In genomic region chr6:37794825-37795224, GRCh38 we compare ENCODE assay signal across 22 cellular contexts. TPM values are rescaled to one million over a fixed set of nuclear protein-coding genes. Genes with fewer than 3 reads are reported as not detected.
DNase-seq lines count a peak whose midpoint lies in the region; ATAC-seq and TF ChIP-seq lines count a peak whose summit lies in the region.
"Had no signal": no experiment of that assay in that cellular context is flagged by ENCODE, and none has a peak within 500 bp of the region (broad histone marks: within the 10 kb centered on the region; RNA-seq: fewer than 3 reads in every experiment).

No MANE protein-coding gene starts in this region.

- peaks cover 0 to 13% of the 10 kb centered on the region in 2 donors for H3K4me1 ChIP-seq in right atrium auricular region

- H3K27ac Mint-ChIP-seq in activated naive CD4-positive, alpha-beta T cell treated with anti-CD3 and anti-CD28 coated beads for 36 hours: no peak overlapping the region
- H3K27ac Mint-ChIP-seq: activated naive CD8-positive, alpha-beta T cell treated with anti-CD3 and anti-CD28 coated beads, Interleukin-2, amount 10 ng/mL, durations not matched to agents 7 days and 5 days; activated T-cell treated with anti-CD3 and anti-CD28 coated beads, Interleukin-2, amount 50 U/mL, for 72 hours; natural killer cell treated with Interleukin-12 subunit alpha and Interleukin-12 subunit beta and Interleukin-15 and Interleukin-18, amount 100 ng/mL, for 72 hours; stimulated activated memory B cell treated with anti-CD40 and anti-IgM and Interleukin-4, amounts not matched to agents 10 μg/mL and 1 μg/mL and 100 μg/mL, for 72 hours; T-cell had no signal

- TF ChIP-seq CTCF in right atrium auricular region (IDR thresholded peaks at IDR 0.05): no peak
- no peak for TF ChIP-seq CTCF in foreskin fibroblast (IDR thresholded peaks at IDR 0.05; ENCODE audit: low read depth, low read length)

- H3K27me3 ChIP-seq in right atrium auricular region: no peaks in the 10 kb centered on the region
- H3K27me3 ChIP-seq: transverse colon had no signal

- no peaks in the 10 kb centered on the region for H3K27me3 Mint-ChIP-seq in activated naive CD4-positive, alpha-beta T cell treated with anti-CD3 and anti-CD28 coated beads for 36 hours (ENCODE audit: low read depth)
- H3K27me3 Mint-ChIP-seq: central memory CD8-positive, alpha-beta T cell; stimulated activated memory B cell treated with anti-CD40 and anti-IgM and Interleukin-4, amounts not matched to agents 10 μg/mL and 1 μg/mL and 100 μg/mL, for 72 hours; T-cell had no signal

- H3K4me3 ChIP-seq in right atrium auricular region: no peak overlapping the region
- H3K4me3 ChIP-seq in foreskin fibroblast (ENCODE audit: low read depth in 1 of 2, low read length in 2 of 2): no peak overlapping the region
- H3K4me3 ChIP-seq: lung, transverse colon had no signal

- DNase-seq in cardiac septum (ENCODE audit: low spot score) (peak; percentile 22), right atrium auricular region (ENCODE audit: low spot score) (no peak), amniotic epithelial cell (ENCODE audit: low read depth) (peak; percentile 31), foreskin fibroblast (peak; percentile 66 to 82), NCI-H146 treated with DMSO at 0.1 percent for 48 hours (lab: John Stamatoyannopoulos, UW; ENCODE audit: unreplicated experiment) (no peak)
- no peak for DNase-seq in activated naive CD4-positive, alpha-beta T cell treated with anti-CD3 and anti-CD28 coated beads for 36 hours
- DNase-seq in activated naive CD4-positive, alpha-beta T cell treated with anti-CD3 and anti-CD28 coated beads, Interleukin-2, amount 50 U/mL, for 16 hours: no peak
- DNase-seq: activated CD4-positive, alpha-beta T cell treated with anti-CD3 and anti-CD28 coated beads, Interleukin-2, amount 50 U/mL, for 4 hours; activated naive CD8-positive, alpha-beta T cell treated with anti-CD3 and anti-CD28 coated beads, Interleukin-2, amount 10 ng/mL, durations not matched to agents 7 days and 5 days; activated T-cell treated with anti-CD3 and anti-CD28 coated beads, Interleukin-2, amount 50 U/mL, for 72 hours; DMS53; NCI-H187; posterior cingulate gyrus; Right ventricle myocardium superior; stimulated activated CD4-positive, alpha-beta T cell treated with anti-CD3 and anti-CD28 coated beads, Interleukin-12 subunit alpha, Interleukin-12 subunit beta, amount 100 ng/mL, for 4 hours; T-cell; transverse colon had no signal

- no peaks in the 10 kb centered on the region for H3K9me3 ChIP-seq in right atrium auricular region
- H3K9me3 ChIP-seq: transverse colon had no signal

- no peak overlapping the region for H3K27ac ChIP-seq in right atrium auricular region
- H3K27ac ChIP-seq: transverse colon had no signal

- peaks cover 11% of the 10 kb centered on the region for H3K4me1 Mint-ChIP-seq in activated naive CD4-positive, alpha-beta T cell treated with anti-CD3 and anti-CD28 coated beads for 36 hours (ENCODE audit: low read depth)

- H3K4me3 Mint-ChIP-seq in activated naive CD4-positive, alpha-beta T cell treated with anti-CD3 and anti-CD28 coated beads for 36 hours: no peak overlapping the region
- H3K4me3 Mint-ChIP-seq: activated naive CD8-positive, alpha-beta T cell treated with anti-CD3 and anti-CD28 coated beads, Interleukin-2, amount 10 ng/mL, durations not matched to agents 7 days and 5 days; activated T-cell treated with anti-CD3 and anti-CD28 coated beads, Interleukin-2, amount 50 U/mL, for 72 hours; central memory CD8-positive, alpha-beta T cell; natural killer cell treated with Interleukin-12 subunit alpha and Interleukin-12 subunit beta and Interleukin-15 and Interleukin-18, amount 100 ng/mL, for 72 hours; stimulated activated memory B cell treated with anti-CD40 and anti-IgM and Interleukin-4, amounts not matched to agents 10 μg/mL and 1 μg/mL and 100 μg/mL, for 72 hours; T-cell had no signal

- CTCF ChIA-PET in activated naive CD4-positive, alpha-beta T cell treated with anti-CD3 and anti-CD28 coated beads for 36 hours (lab: Charles Lee): no interaction called here

- H3K9me3 Mint-ChIP-seq in activated naive CD4-positive, alpha-beta T cell treated with anti-CD3 and anti-CD28 coated beads for 36 hours: no peaks in the 10 kb centered on the region
- H3K9me3 Mint-ChIP-seq: activated naive CD8-positive, alpha-beta T cell treated with anti-CD3 and anti-CD28 coated beads, Interleukin-2, amount 10 ng/mL, durations not matched to agents 7 days and 5 days; activated T-cell treated with anti-CD3 and anti-CD28 coated beads, Interleukin-2, amount 50 U/mL, for 72 hours; central memory CD8-positive, alpha-beta T cell; natural killer cell treated with Interleukin-12 subunit alpha and Interleukin-12 subunit beta and Interleukin-15 and Interleukin-18, amount 100 ng/mL, for 72 hours; stimulated activated memory B cell treated with anti-CD40 and anti-IgM and Interleukin-4, amounts not matched to agents 10 μg/mL and 1 μg/mL and 100 μg/mL, for 72 hours; T-cell had no signal

- H3K36me3 ChIP-seq in right atrium auricular region: no peaks in the 10 kb centered on the region
- H3K36me3 ChIP-seq: transverse colon had no signal

- no peaks in the 10 kb centered on the region for H3K36me3 Mint-ChIP-seq in activated naive CD4-positive, alpha-beta T cell treated with anti-CD3 and anti-CD28 coated beads for 36 hours (ENCODE audit: low read depth)
- H3K36me3 Mint-ChIP-seq: activated naive CD8-positive, alpha-beta T cell treated with anti-CD3 and anti-CD28 coated beads, Interleukin-2, amount 10 ng/mL, durations not matched to agents 7 days and 5 days; natural killer cell treated with Interleukin-12 subunit alpha and Interleukin-12 subunit beta and Interleukin-15 and Interleukin-18, amount 100 ng/mL, for 72 hours; stimulated activated memory B cell treated with anti-CD40 and anti-IgM and Interleukin-4, amounts not matched to agents 10 μg/mL and 1 μg/mL and 100 μg/mL, for 72 hours; T-cell had no signal

- no peak for ATAC-seq in HG03025 (IDR thresholded peaks at IDR 0.05; ENCODE audit: low FRiP score, unreplicated experiment)
- ATAC-seq: activated T-cell treated with anti-CD3 and anti-CD28 coated beads, Interleukin-2, amount 50 U/mL, for 72 hours; natural killer cell treated with Interleukin-12 subunit alpha and Interleukin-12 subunit beta and Interleukin-15 and Interleukin-18, amount 100 ng/mL, for 72 hours; stimulated activated memory B cell treated with anti-CD40 and anti-IgM and Interleukin-4, amounts not matched to agents 10 μg/mL and 1 μg/mL and 100 μg/mL, for 72 hours; T-cell had no signal

- intact Hi-C loops in cardiac septum (cut with DNase I): loop anchor here (5.0 to 10.0 kb wide), 4 partner anchors 62 to 700 kb away; no protein-coding TSS in a partner anchor
- intact Hi-C loops in activated naive CD4-positive, alpha-beta T cell treated with anti-CD3 and anti-CD28 coated beads for 36 hours (cut with micrococcal nuclease): loop anchor here (5.0 kb wide), 1 partner anchor 777 kb away; no protein-coding TSS in a partner anchor

RNA-seq across cellular contexts. Expression of gene ZFAND3, which starts 24.7 kb away (rescaled TPM):
- total RNA-seq in cardiac septum (92.6 TPM), right atrium auricular region (10 to 100 TPM; 36.7 to 40.0 TPM)
- 10 to 100 TPM; 33.6 to 35.3 TPM for total RNA-seq in activated naive CD4-positive, alpha-beta T cell treated with anti-CD3 and anti-CD28 coated beads for 36 hours

Comparison
In these comparisons a context has a peak if more than half of its experiments do, and no peak if none do; other contexts are left out.
1. DNase-seq: peak in cardiac septum (single experiment), amniotic epithelial cell (single experiment) and foreskin fibroblast (2 of 2); none in right atrium auricular region (single experiment), activated naive CD4-positive, alpha-beta T cell treated with anti-CD3 and anti-CD28 coated beads for 36 hours (single experiment), NCI-H146 treated with DMSO at 0.1 percent for 48 hours (single experiment) and activated naive CD4-positive, alpha-beta T cell treated with anti-CD3 and anti-CD28 coated beads, Interleukin-2, amount 50 U/mL, for 16 hours (single experiment).